1 cellular context compared by ENCODE assay signal in genomic region chr3:156840826-156841689, GRCh38.
TF ChIP-seq lines count a peak whose summit lies in the region.

No MANE protein-coding gene starts in this region.

TF ChIP-seq in GM23338, 12 proteins besides CTCF, POLR2A, EP300 and RAD21 (continued from another document):
- TF ChIP-seq, protein P1, sequence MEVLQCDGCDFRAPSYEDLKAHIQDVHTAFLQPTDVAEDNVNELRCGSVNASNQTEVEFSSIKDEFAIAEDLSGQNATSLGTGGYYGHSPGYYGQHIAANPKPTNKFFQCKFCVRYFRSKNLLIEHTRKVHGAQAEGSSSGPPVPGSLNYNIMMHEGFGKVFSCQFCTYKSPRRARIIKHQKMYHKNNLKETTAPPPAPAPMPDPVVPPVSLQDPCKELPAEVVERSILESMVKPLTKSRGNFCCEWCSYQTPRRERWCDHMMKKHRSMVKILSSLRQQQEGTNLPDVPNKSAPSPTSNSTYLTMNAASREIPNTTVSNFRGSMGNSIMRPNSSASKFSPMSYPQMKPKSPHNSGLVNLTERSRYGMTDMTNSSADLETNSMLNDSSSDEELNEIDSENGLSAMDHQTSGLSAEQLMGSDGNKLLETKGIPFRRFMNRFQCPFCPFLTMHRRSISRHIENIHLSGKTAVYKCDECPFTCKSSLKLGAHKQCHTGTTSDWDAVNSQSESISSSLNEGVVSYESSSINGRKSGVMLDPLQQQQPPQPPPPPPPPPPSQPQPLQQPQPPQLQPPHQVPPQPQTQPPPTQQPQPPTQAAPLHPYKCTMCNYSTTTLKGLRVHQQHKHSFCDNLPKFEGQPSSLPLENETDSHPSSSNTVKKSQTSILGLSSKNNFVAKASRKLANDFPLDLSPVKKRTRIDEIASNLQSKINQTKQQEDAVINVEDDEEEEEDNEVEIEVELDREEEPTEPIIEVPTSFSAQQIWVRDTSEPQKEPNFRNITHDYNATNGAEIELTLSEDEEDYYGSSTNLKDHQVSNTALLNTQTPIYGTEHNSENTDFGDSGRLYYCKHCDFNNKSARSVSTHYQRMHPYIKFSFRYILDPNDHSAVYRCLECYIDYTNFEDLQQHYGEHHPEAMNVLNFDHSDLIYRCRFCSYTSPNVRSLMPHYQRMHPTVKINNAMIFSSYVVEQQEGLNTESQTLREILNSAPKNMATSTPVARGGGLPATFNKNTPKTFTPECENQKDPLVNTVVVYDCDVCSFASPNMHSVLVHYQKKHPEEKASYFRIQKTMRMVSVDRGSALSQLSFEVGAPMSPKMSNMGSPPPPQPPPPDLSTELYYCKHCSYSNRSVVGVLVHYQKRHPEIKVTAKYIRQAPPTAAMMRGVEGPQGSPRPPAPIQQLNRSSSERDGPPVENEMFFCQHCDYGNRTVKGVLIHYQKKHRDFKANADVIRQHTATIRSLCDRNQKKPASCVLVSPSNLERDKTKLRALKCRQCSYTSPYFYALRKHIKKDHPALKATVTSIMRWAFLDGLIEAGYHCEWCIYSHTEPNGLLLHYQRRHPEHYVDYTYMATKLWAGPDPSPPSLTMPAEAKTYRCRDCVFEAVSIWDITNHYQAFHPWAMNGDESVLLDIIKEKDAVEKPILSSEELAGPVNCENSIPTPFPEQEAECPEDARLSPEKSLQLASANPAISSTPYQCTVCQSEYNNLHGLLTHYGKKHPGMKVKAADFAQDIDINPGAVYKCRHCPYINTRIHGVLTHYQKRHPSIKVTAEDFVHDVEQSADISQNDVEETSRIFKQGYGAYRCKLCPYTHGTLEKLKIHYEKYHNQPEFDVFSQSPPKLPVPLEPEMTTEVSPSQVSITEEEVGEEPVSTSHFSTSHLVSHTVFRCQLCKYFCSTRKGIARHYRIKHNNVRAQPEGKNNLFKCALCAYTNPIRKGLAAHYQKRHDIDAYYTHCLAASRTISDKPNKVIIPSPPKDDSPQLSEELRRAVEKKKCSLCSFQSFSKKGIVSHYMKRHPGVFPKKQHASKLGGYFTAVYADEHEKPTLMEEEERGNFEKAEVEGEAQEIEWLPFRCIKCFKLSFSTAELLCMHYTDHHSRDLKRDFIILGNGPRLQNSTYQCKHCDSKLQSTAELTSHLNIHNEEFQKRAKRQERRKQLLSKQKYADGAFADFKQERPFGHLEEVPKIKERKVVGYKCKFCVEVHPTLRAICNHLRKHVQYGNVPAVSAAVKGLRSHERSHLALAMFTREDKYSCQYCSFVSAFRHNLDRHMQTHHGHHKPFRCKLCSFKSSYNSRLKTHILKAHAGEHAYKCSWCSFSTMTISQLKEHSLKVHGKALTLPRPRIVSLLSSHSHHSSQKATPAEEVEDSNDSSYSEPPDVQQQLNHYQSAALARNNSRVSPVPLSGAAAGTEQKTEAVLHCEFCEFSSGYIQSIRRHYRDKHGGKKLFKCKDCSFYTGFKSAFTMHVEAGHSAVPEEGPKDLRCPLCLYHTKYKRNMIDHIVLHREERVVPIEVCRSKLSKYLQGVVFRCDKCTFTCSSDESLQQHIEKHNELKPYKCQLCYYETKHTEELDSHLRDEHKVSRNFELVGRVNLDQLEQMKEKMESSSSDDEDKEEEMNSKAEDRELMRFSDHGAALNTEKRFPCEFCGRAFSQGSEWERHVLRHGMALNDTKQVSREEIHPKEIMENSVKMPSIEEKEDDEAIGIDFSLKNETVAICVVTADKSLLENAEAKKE (CRISPR knock-in tag; IDR thresholded peaks at IDR 0.05) = no peak
- TF ChIP-seq JUNB (IDR thresholded peaks at IDR 0.05; ENCODE audit: unreplicated experiment) = no peak
